Comparison of ENCODE assay signal across 8 cellular contexts in genomic region chr1:58841455-58841854, GRCh38. TPM values are rescaled to one million over a fixed set of nuclear protein-coding genes. Genes with fewer than 3 reads are reported as not detected.
A peak's percentile ranks its signal among the peaks of the same experiment; 100 is the strongest.
DNase-seq lines count a peak whose midpoint lies in the region; ATAC-seq, FAIRE-seq and TF ChIP-seq lines count a peak whose summit lies in the region.

No MANE protein-coding gene starts in this region.

- no peak overlapping the region for H4K91ac ChIP-seq in H1 (replicated peaks; ENCODE audit: insufficient read length, low read length)

- H3K56ac ChIP-seq in H1 (replicated peaks; ENCODE audit: insufficient read length, low read depth, low read length) = no peak overlapping the region

- TF ChIP-seq EP300 in H1 (IDR thresholded peaks at IDR 0.05; ENCODE audit: borderline replicate concordance in 1 of 2, low read depth in 2 of 2, low read length in 2 of 2) = no peak

- no peak overlapping the region for H2BK15ac ChIP-seq in H1 (ENCODE audit: low read length)

- H4K20me1 ChIP-seq in H1 (replicated peaks in 1 of 2; ENCODE audit: control insufficient read depth in 1 of 2, insufficient read depth in 2 of 2, low read length in 2 of 2) = no peaks in the 10 kb centered on the region

- 94% methylated on average over 3 of the region's 3 CpGs; no CpG with 5 or more reads in 1 of the 2 experiments for WGBS in H1 (ENCODE audit: extremely low coverage in 1 of 2, insufficient coverage in 1 of 2, insufficient read length in 1 of 2, insufficient replicate concordance in 2 of 2, low coverage in 1 of 2, low lambda C conversion rate in 2 of 2, missing lambda C conversion rate in 1 of 2), 2 experiments
- WGBS in psoas muscle, 3 donors = 73 to 76% (median 74%) methylated on average over 3 of the region's 3 CpGs

- H3K4ac ChIP-seq in H1 (replicated peaks; ENCODE audit: insufficient read length, low read depth, low read length) = no peak overlapping the region

- H3K27me3 ChIP-seq in H1 (replicated peaks in 1 of 4; ENCODE audit: control insufficient read depth in 3 of 4, extremely low read depth in 1 of 4, insufficient read depth in 3 of 4, low read length in 3 of 4) (no peaks in the 10 kb centered on the region), psoas muscle (ENCODE audit: insufficient read depth in 3 of 3, low read length in 2 of 3) (no peaks in the 10 kb centered on the region)

- H3K27ac ChIP-seq in H1 (ENCODE audit: low read depth, low read length) (no peak overlapping the region), psoas muscle (no peak overlapping the region)

- TF ChIP-seq POLR2A in H1 (IDR thresholded peaks at IDR 0.05; ENCODE audit: control extremely low read depth in 1 of 2, low read depth in 2 of 2, low read length in 2 of 2) = no peak

- peak; percentile 41 to 56 for TF ChIP-seq RAD21 in H1 (IDR thresholded peaks at IDR 0.05 in 1 of 2, conservative IDR thresholded peaks at IDR 0.05 in 1 of 2; ENCODE audit: low read depth in 2 of 2, low read length in 2 of 2)

- no peak overlapping the region for H3K27ac Mint-ChIP-seq in activated CD4-positive, alpha-beta T cell treated with anti-CD3 and anti-CD28 coated beads, Interleukin-2, amount 10 ng/mL, durations not matched to agents 7 days and 5 days

- peak; percentile 35 to 59 (median 44) for TF ChIP-seq CTCF in H1 (IDR thresholded peaks at IDR 0.05; ENCODE audit: control extremely low read depth in 1 of 3, insufficient read depth in 1 of 3, low read depth in 1 of 3, low read length in 3 of 3)
- peak; percentile 19 for TF ChIP-seq CTCF in psoas muscle (IDR thresholded peaks at IDR 0.05)

- H3K36me3 ChIP-seq in H1 (ENCODE audit: control insufficient read depth in 2 of 4, insufficient read depth in 4 of 4, low read length in 3 of 4) (no peaks in the 10 kb centered on the region), psoas muscle (ENCODE audit: insufficient read depth in 1 of 2, low read depth in 1 of 2) (no peaks in the 10 kb centered on the region)

- CTCF ChIA-PET in activated CD4-positive, alpha-beta T cell treated with anti-CD3 and anti-CD28 coated beads, Interleukin-2, amount 10 ng/mL, durations not matched to agents 7 days and 5 days (lab: Charles Lee) = interaction anchor here (0.7 to 1.0 kb wide), 3 partner anchors 12 to 18 kb away, joined by 3 to 4 read pairs (median 3); no protein-coding TSS in a partner anchor
- CTCF ChIA-PET in H1 (lab: Charles Lee; ENCODE audit: partially characterized antibody) = interaction anchor here (0.7 to 2.1 kb wide), 13 partner anchors 9 to 858 kb away, joined by 3 to 24 read pairs (median 4); no protein-coding TSS in a partner anchor

- no peaks in the 10 kb centered on the region for H3K23me2 ChIP-seq in H1 (ENCODE audit: low read depth, low read length)

- intact Hi-C loops in psoas muscle (cut with DNase I) = no loop called here

- H2BK12ac ChIP-seq in H1 (ENCODE audit: low read depth, low read length) = no peak overlapping the region

- peak; percentile 17 for DNase-seq in activated CD4-positive, alpha-beta T cell treated with anti-CD3 and anti-CD28 coated beads for 48 hours
- DNase-seq in activated CD4-positive, alpha-beta T cell treated with anti-CD3 and anti-CD28 coated beads, Interleukin-2, amount 10 ng/mL, durations not matched to agents 7 days and 5 days = no peak
- peak; percentile 55 for DNase-seq in NCI-H774 (lab: John Stamatoyannopoulos, UW)
- no peak for DNase-seq in H1 (ENCODE audit: low read depth in 1 of 2, low spot score in 2 of 2)
- DNase-seq in psoas muscle = no peak
- no peak for DNase-seq in NCI-H345 (lab: John Stamatoyannopoulos, UW)
- no peak for DNase-seq in NCI-H187 treated with DMSO at 0.1 percent for 48 hours (lab: John Stamatoyannopoulos, UW)

- H2BK5ac ChIP-seq in H1 (ENCODE audit: low read depth, low read length) = no peak overlapping the region

- no peak overlapping the region for H2AFZ ChIP-seq in H1 (ENCODE audit: low read length)

- H3K4me2 ChIP-seq in H1 (ENCODE audit: insufficient read depth in 1 of 2, low read depth in 2 of 2, low read length in 2 of 2) = no peak overlapping the region

- no peak overlapping the region; the same call in 1 of the 2 replicates for H4K8ac ChIP-seq in H1 (ENCODE audit: extremely low read depth, insufficient read depth, low read length)

- H3K9me3 ChIP-seq in H1 (ENCODE audit: insufficient read depth in 2 of 2, low read depth in 1 of 2, low read length in 1 of 2) (no peaks in the 10 kb centered on the region), psoas muscle (no peaks in the 10 kb centered on the region)

- no peak overlapping the region for H3K4me3 ChIP-seq in H1 (ENCODE audit: extremely low read depth in 1 of 4, insufficient read depth in 2 of 4, low read depth in 3 of 4, low read length in 4 of 4)
- H3K4me3 ChIP-seq in psoas muscle = no peak overlapping the region

- H3K79me2 ChIP-seq in H1 (ENCODE audit: control insufficient read depth in 1 of 2, insufficient read depth in 2 of 2, low read length in 2 of 2) = no peaks in the 10 kb centered on the region

- no peak overlapping the region for H3K23ac ChIP-seq in H1 (ENCODE audit: insufficient read length)

- no peaks in the 10 kb centered on the region for H3K79me1 ChIP-seq in H1 (ENCODE audit: low read depth, low read length)

- H2BK20ac ChIP-seq in H1 (ENCODE audit: low read length) = no peak overlapping the region

- H3K18ac ChIP-seq in H1 (ENCODE audit: extremely low read depth, low read length) = no peak overlapping the region

- POLR2A ChIA-PET in activated CD4-positive, alpha-beta T cell treated with anti-CD3 and anti-CD28 coated beads, Interleukin-2, amount 10 ng/mL, durations not matched to agents 7 days and 5 days (lab: Charles Lee) = no interaction called here
- POLR2A ChIA-PET in H1 (lab: Charles Lee; ENCODE audit: partially characterized antibody) = interaction anchor here (0.9 kb wide), 1 partner anchor 13 kb away, joined by 3 read pairs; no protein-coding TSS in a partner anchor

- no peak overlapping the region for H3K9ac ChIP-seq in H1 (replicated peaks in 1 of 4; ENCODE audit: extremely low read depth in 1 of 4, low read depth in 3 of 4, low read length in 3 of 4)

- no peak overlapping the region for H3K14ac ChIP-seq in H1 (ENCODE audit: insufficient read length)

- no peak overlapping the region for H3K4me3 Mint-ChIP-seq in activated CD4-positive, alpha-beta T cell treated with anti-CD3 and anti-CD28 coated beads, Interleukin-2, amount 10 ng/mL, durations not matched to agents 7 days and 5 days

- H4K5ac ChIP-seq in H1 (ENCODE audit: insufficient read length, low read depth, low read length) = no peak overlapping the region

- FAIRE-seq in H1 (lab: Jason Lieb, UNC) = no peak

- peak in 2 of 4 donors; percentile 42 to 60 for ATAC-seq in psoas muscle
- ATAC-seq in HG02884 (IDR thresholded peaks at IDR 0.05; ENCODE audit: unreplicated experiment) = no peak

- no peaks in the 10 kb centered on the region for H3K36me3 Mint-ChIP-seq in activated CD4-positive, alpha-beta T cell treated with anti-CD3 and anti-CD28 coated beads, Interleukin-2, amount 10 ng/mL, durations not matched to agents 7 days and 5 days (ENCODE audit: low read depth)

- H2BK120ac ChIP-seq in H1 (replicated peaks; ENCODE audit: low read depth, low read length) = no peak overlapping the region

- H2AK5ac ChIP-seq in H1 (ENCODE audit: low read depth, low read length) = no peak overlapping the region

- H3K4me1 Mint-ChIP-seq in activated CD4-positive, alpha-beta T cell treated with anti-CD3 and anti-CD28 coated beads, Interleukin-2, amount 10 ng/mL, durations not matched to agents 7 days and 5 days = peaks cover 7% of the 10 kb centered on the region

- H3K4me1 ChIP-seq in H1 (replicated peaks in 1 of 4; ENCODE audit: control insufficient read depth in 3 of 4, insufficient read depth in 4 of 4, low read length in 3 of 4) = no peaks in the 10 kb centered on the region
- H3K4me1 ChIP-seq in psoas muscle = no peaks in the 10 kb centered on the region

- peaks cover 3% of the 10 kb centered on the region for H3K9me3 Mint-ChIP-seq in activated CD4-positive, alpha-beta T cell treated with anti-CD3 and anti-CD28 coated beads, Interleukin-2, amount 10 ng/mL, durations not matched to agents 7 days and 5 days

- no peaks in the 10 kb centered on the region for H3K27me3 Mint-ChIP-seq in activated CD4-positive, alpha-beta T cell treated with anti-CD3 and anti-CD28 coated beads, Interleukin-2, amount 10 ng/mL, durations not matched to agents 7 days and 5 days

TF ChIP-seq in H1, 55 proteins besides CTCF, POLR2A, EP300 and RAD21:
- peak; percentile 43; the same call in 1 of the 2 replicates for TF ChIP-seq YY1 (IDR thresholded peaks at IDR 0.05; ENCODE audit: low read depth, low read length)
- TF ChIP-seq RXRA (IDR thresholded peaks at IDR 0.05; ENCODE audit: insufficient read depth, low read depth, low read length) = no peak

RNA-seq across cellular contexts. Expression of gene JUN, which starts 57.6 kb away (rescaled TPM):
- 10 to 100 TPM; 30.1 to 35.6 TPM for total RNA-seq in activated CD4-positive, alpha-beta T cell treated with anti-CD3 and anti-CD28 coated beads, Interleukin-2, amount 10 ng/mL, durations not matched to agents 7 days and 5 days
- 10.9 and 13.5 TPM in 2 replicates for total RNA-seq in H1 (2021; fragmentation: NEBNext Ultra II Directional; extraction: Animal tissue kit (Norgen Biotek cat#: 25700))
- polyA plus RNA-seq in H1 (2011; rRNA removed) (4.4 and 6.6 TPM in 2 replicates), psoas muscle (100 to 1,000 TPM in 1 of 3 donors, 10 to 100 TPM in 2; 40.1 to 137 (median 60.0) TPM)
- polyA plus RNA-seq in H1 (2011; cell fraction: cytosol; rRNA removed) = 7.0 TPM
- polyA plus RNA-seq in H1 (2011; cell fraction: nucleus; rRNA removed) = 11.3 TPM
- 5.0 to 9.8 TPM (median 6.1 TPM) in 4 replicates for polyA plus RNA-seq in H1 (2012, experiment 1 of 2)
- polyA plus RNA-seq in H1 (2012, experiment 2 of 2) = 6.6 TPM
- 4.8 TPM for polyA plus RNA-seq in H1 (2013, experiment 1 of 2)
- 5.4 TPM for polyA plus RNA-seq in H1 (2013, experiment 2 of 2)
- 2.9 and 5.5 TPM in 2 replicates for polyA minus RNA-seq in H1 (2011; rRNA and poly(A)+ RNA removed)
- polyA minus RNA-seq in H1 (2011; cell fraction: cytosol; rRNA and poly(A)+ RNA removed) = 7.0 TPM
- polyA minus RNA-seq in H1 (2011; cell fraction: nucleus; rRNA and poly(A)+ RNA removed) = 55.3 TPM
- total RNA-seq in psoas muscle = 100 to 1,000 TPM in 3 of 4 donors, 10 to 100 TPM in 1; 93.8 to 213 (median 164) TPM

Comparison
In these comparisons a context has a peak if more than half of its experiments do, and no peak if none do; other contexts are left out.
1. DNase-seq: peak in activated CD4-positive, alpha-beta T cell treated with anti-CD3 and anti-CD28 coated beads for 48 hours (single experiment) and NCI-H774 (single experiment); none in activated CD4-positive, alpha-beta T cell treated with anti-CD3 and anti-CD28 coated beads, Interleukin-2, amount 10 ng/mL, durations not matched to agents 7 days and 5 days (single experiment), H1 (0 of 2), psoas muscle (0 of 2), NCI-H345 (single experiment) and NCI-H187 treated with DMSO at 0.1 percent for 48 hours (single experiment).